1 cellular context compared by ENCODE assay signal in genomic region chr4:122480023-122480422, GRCh38.
TF ChIP-seq lines count a peak whose summit lies in the region.

No MANE protein-coding gene starts in this region.

TF ChIP-seq in K562, 482 proteins besides CTCF, POLR2A, EP300 and RAD21 (continued from another document and continues in another):
- TF ChIP-seq TFE3 (CRISPR knock-in tag; IDR thresholded peaks at IDR 0.05), result no peak
- TF ChIP-seq MTA2 (IDR thresholded peaks at IDR 0.05; ENCODE audit: low read depth), result no peak
- peak; percentile 21 to 22; a peak in 1 of 4 replicates for TF ChIP-seq NRF1 (conservative IDR thresholded peaks at IDR 0.05 in 1 of 2, IDR thresholded peaks at IDR 0.05 in 1 of 2)
- no peak for TF ChIP-seq PHF8 (IDR thresholded peaks at IDR 0.05; ENCODE audit: borderline replicate concordance, low read length)
- TF ChIP-seq ZBTB2 (IDR thresholded peaks at IDR 0.05), result no peak
- TF ChIP-seq ZNF766 (CRISPR knock-in tag; conservative IDR thresholded peaks at IDR 0.05), result peak; percentile 59; the same call in 1 of the 2 replicates
- TF ChIP-seq KAT7 (CRISPR knock-in tag; IDR thresholded peaks at IDR 0.05; ENCODE audit: borderline replicate concordance), result no peak
- TF ChIP-seq RBM17 (IDR thresholded peaks at IDR 0.05; ENCODE audit: borderline replicate concordance, low read depth, low read length), result no peak
- no peak for TF ChIP-seq ZBTB40 (IDR thresholded peaks at IDR 0.05)
- no peak for TF ChIP-seq ZBTB40 (CRISPR knock-in tag; IDR thresholded peaks at IDR 0.05)
- TF ChIP-seq KAT2B (IDR thresholded peaks at IDR 0.05; ENCODE audit: low read depth, low read length), result no peak
- no peak for TF ChIP-seq TSHZ1 (CRISPR knock-in tag; IDR thresholded peaks at IDR 0.05)
- no peak for TF ChIP-seq LCOR (CRISPR knock-in tag; IDR thresholded peaks at IDR 0.05)
- TF ChIP-seq ZNF445 (CRISPR knock-in tag; IDR thresholded peaks at IDR 0.05; ENCODE audit: low read depth), result no peak
- TF ChIP-seq E2F6 (IDR thresholded peaks at IDR 0.05; ENCODE audit: borderline replicate concordance in 1 of 2, extremely low read depth in 1 of 2, insufficient read depth in 1 of 2, insufficient read length in 1 of 2, low read depth in 1 of 2, low read length in 1 of 2, poor library complexity in 1 of 2, severe bottlenecking in 1 of 2), result no peak
- no peak for TF ChIP-seq KHSRP (IDR thresholded peaks at IDR 0.05)
- no peak for TF ChIP-seq ELK3 (CRISPR knock-in tag; IDR thresholded peaks at IDR 0.05)
- no peak for TF ChIP-seq DDX20 (tag; IDR thresholded peaks at IDR 0.05; ENCODE audit: low read depth)
- no peak for TF ChIP-seq BHLHE40 (IDR thresholded peaks at IDR 0.05; ENCODE audit: low read length)
- no peak for TF ChIP-seq DIDO1 (tag; IDR thresholded peaks at IDR 0.05; ENCODE audit: low read depth)
- TF ChIP-seq COPS2 (conservative IDR thresholded peaks at IDR 0.05), result no peak
- no peak for TF ChIP-seq BMI1 (IDR thresholded peaks at IDR 0.05; ENCODE audit: low read length)
- TF ChIP-seq ZFP36 (IDR thresholded peaks at IDR 0.05; ENCODE audit: low read depth, low read length, partially characterized antibody), result no peak
- TF ChIP-seq ELF1 (tag; IDR thresholded peaks at IDR 0.05), result no peak
- TF ChIP-seq PHB2 (IDR thresholded peaks at IDR 0.05; ENCODE audit: low read depth), result no peak
- TF ChIP-seq CREB1 (IDR thresholded peaks at IDR 0.05), result peak; percentile 85
- TF ChIP-seq CREB1 (CRISPR knock-in tag; IDR thresholded peaks at IDR 0.05), result no peak
- TF ChIP-seq L3MBTL2 (IDR thresholded peaks at IDR 0.05), result no peak
- TF ChIP-seq NCOA2 (IDR thresholded peaks at IDR 0.05; ENCODE audit: partially characterized antibody in 2 of 2), result no peak
- no peak for TF ChIP-seq RBM22 (IDR thresholded peaks at IDR 0.05; ENCODE audit: low read depth, low read length, poor library complexity, severe bottlenecking)
- TF ChIP-seq PTBP1 (IDR thresholded peaks at IDR 0.05; ENCODE audit: low read depth, low read length), result no peak
- TF ChIP-seq ZNF695 (CRISPR knock-in tag; IDR thresholded peaks at IDR 0.05), result no peak
- no peak; the same call in 1 of the 2 replicates for TF ChIP-seq SMARCA4 (IDR thresholded peaks at IDR 0.05)
- no peak for TF ChIP-seq ZNF24 (IDR thresholded peaks at IDR 0.05)
- no peak for TF ChIP-seq PBX2 (CRISPR knock-in tag; IDR thresholded peaks at IDR 0.05; ENCODE audit: low read depth)
- TF ChIP-seq PBX2 (tag; conservative IDR thresholded peaks at IDR 0.05; ENCODE audit: low read depth), result peak; percentile 65
- TF ChIP-seq FOXK1 (CRISPR knock-in tag; IDR thresholded peaks at IDR 0.05; ENCODE audit: borderline replicate concordance), result no peak
- no peak for TF ChIP-seq PATZ1 (CRISPR knock-in tag; IDR thresholded peaks at IDR 0.05; ENCODE audit: borderline replicate concordance)
- TF ChIP-seq ETV6 (IDR thresholded peaks at IDR 0.05; ENCODE audit: borderline replicate concordance in 1 of 2, low read depth in 2 of 2, low read length in 1 of 2), result no peak
- no peak for TF ChIP-seq ETV6 (CRISPR knock-in tag; IDR thresholded peaks at IDR 0.05; ENCODE audit: borderline replicate concordance)
- TF ChIP-seq TAF15 (IDR thresholded peaks at IDR 0.05; ENCODE audit: low read depth, low read length), result no peak
- no peak for TF ChIP-seq RHOXF2B (CRISPR knock-in tag; conservative IDR thresholded peaks at IDR 0.05)
